12 cellular contexts compared by ENCODE assay signal in genomic region chr3:197521277-197522182, GRCh38. TPM values are rescaled to one million over a fixed set of nuclear protein-coding genes. Genes with fewer than 3 reads are reported as not detected.
DNase-seq lines count a peak whose midpoint lies in the region; ATAC-seq and TF ChIP-seq lines count a peak whose summit lies in the region.
"Had no signal": no experiment of that assay in that cellular context is flagged by ENCODE, and none has a peak within 500 bp of the region (broad histone marks: within the 10 kb centered on the region; RNA-seq: fewer than 3 reads in every experiment).

No MANE protein-coding gene starts in this region.

- no peak for DNase-seq in CD4-positive, alpha-beta memory T cell
- DNase-seq in T-cell, result no peak
- no peak for DNase-seq in epithelial cell of prostate (ENCODE audit: low read depth, low spot score)
- no peak for DNase-seq in neural crest cell (ENCODE audit: low read depth, low spot score)
- no peak for DNase-seq in NCI-H2171 (lab: John Stamatoyannopoulos, UW)
- DNase-seq in foreskin keratinocyte, result no peak
- no peak for DNase-seq in activated T-cell treated with anti-CD3 and anti-CD28 coated beads, Interleukin-2, amount 50 U/mL, for 4 hours
- DNase-seq: activated CD4-positive, alpha-beta T cell treated with anti-CD3 and anti-CD28 coated beads for 4 hours; NCI-H446; psoas muscle had no signal

- no peaks in the 10 kb centered on the region for H3K27me3 Mint-ChIP-seq in CD4-positive, alpha-beta memory T cell
- H3K27me3 Mint-ChIP-seq in T-cell (no peaks in the 10 kb centered on the region), neural crest cell (ENCODE audit: low read depth) (no peaks in the 10 kb centered on the region)
- H3K27me3 Mint-ChIP-seq in activated T-cell treated with anti-CD3 and anti-CD28 coated beads, Interleukin-2, amount 50 U/mL, for 4 hours (ENCODE audit: low read depth), result no peaks in the 10 kb centered on the region

- no peaks in the 10 kb centered on the region for H3K9me3 ChIP-seq in CD4-positive, alpha-beta memory T cell (ENCODE audit: control insufficient read depth in 1 of 2, low read length in 2 of 2)
- H3K9me3 ChIP-seq: psoas muscle, tibial nerve had no signal

- no peaks in the 10 kb centered on the region for H3K27me3 ChIP-seq in CD4-positive, alpha-beta memory T cell (ENCODE audit: insufficient read depth, low read length)
- H3K27me3 ChIP-seq in foreskin keratinocyte, result no peaks in the 10 kb centered on the region
- H3K27me3 ChIP-seq: tibial nerve had no signal

- ATAC-seq in T-cell (replicated peaks in 1 of 4), result no peak
- ATAC-seq in foreskin keratinocyte, result no peak
- no peak for ATAC-seq in GM19452 (IDR thresholded peaks at IDR 0.05; ENCODE audit: unreplicated experiment)
- no peak for ATAC-seq in activated T-cell treated with anti-CD3 and anti-CD28 coated beads, Interleukin-2, amount 50 U/mL, for 4 hours

- peaks cover 0 to 6% (median 0%) of the 10 kb centered on the region in 8 donors for H3K9me3 Mint-ChIP-seq in CD4-positive, alpha-beta memory T cell
- H3K9me3 Mint-ChIP-seq in T-cell (no peaks in the 10 kb centered on the region), neural crest cell (no peaks in the 10 kb centered on the region)
- H3K9me3 Mint-ChIP-seq in activated T-cell treated with anti-CD3 and anti-CD28 coated beads, Interleukin-2, amount 50 U/mL, for 4 hours, result no peaks in the 10 kb centered on the region

- H3K4me1 ChIP-seq in CD4-positive, alpha-beta memory T cell (ENCODE audit: insufficient read depth, low read length), result peaks cover 6% of the 10 kb centered on the region
- no peaks in the 10 kb centered on the region for H3K4me1 ChIP-seq in foreskin keratinocyte
- H3K4me1 ChIP-seq: psoas muscle had no signal

- POLR2A ChIA-PET in CD4-positive, alpha-beta memory T cell (lab: Charles Lee; ENCODE audit: partially characterized antibody), result no interaction called here
- POLR2A ChIA-PET in T-cell (lab: Charles Lee), result no interaction called here

- no peak overlapping the region for H3K4me3 ChIP-seq in CD4-positive, alpha-beta memory T cell (ENCODE audit: low read length in 2 of 2)
- H3K4me3 ChIP-seq: psoas muscle, tibial nerve had no signal

- no peaks in the 10 kb centered on the region for H3K36me3 ChIP-seq in CD4-positive, alpha-beta memory T cell (ENCODE audit: insufficient read depth, low read length)

- peak overlapping the region in 1 of 8 donors; percentile 32 for H3K4me3 Mint-ChIP-seq in CD4-positive, alpha-beta memory T cell
- H3K4me3 Mint-ChIP-seq in T-cell, result no peak overlapping the region
- no peak overlapping the region for H3K4me3 Mint-ChIP-seq in neural crest cell
- no peak overlapping the region for H3K4me3 Mint-ChIP-seq in activated T-cell treated with anti-CD3 and anti-CD28 coated beads, Interleukin-2, amount 50 U/mL, for 4 hours

- H3K27ac Mint-ChIP-seq in CD4-positive, alpha-beta memory T cell, result peak overlapping the region in 5 of 7 donors; percentile 22 to 68 (median 46)
- H3K27ac Mint-ChIP-seq in T-cell (peak overlapping the region; percentile 16 to 78), neural crest cell (ENCODE audit: unreplicated experiment) (peak overlapping the region; percentile 69)

- no peak overlapping the region for H3K27ac ChIP-seq in CD4-positive, alpha-beta memory T cell (ENCODE audit: low read depth, low read length)
- H3K27ac ChIP-seq in epithelial cell of prostate (peak overlapping the region; percentile 48), foreskin keratinocyte (no peak overlapping the region)
- H3K27ac ChIP-seq: psoas muscle had no signal

- no peak for TF ChIP-seq CTCF in neural crest cell (conservative IDR thresholded peaks at IDR 0.05)
- TF ChIP-seq CTCF in foreskin keratinocyte (conservative IDR thresholded peaks at IDR 0.05), result no peak

- intact Hi-C loops in CD4-positive, alpha-beta memory T cell (cut with micrococcal nuclease), result no loop called here

- peaks cover 20 to 39% of the 10 kb centered on the region in 2 donors for H3K36me3 Mint-ChIP-seq in CD4-positive, alpha-beta memory T cell
- peaks cover 32% of the 10 kb centered on the region for H3K36me3 Mint-ChIP-seq in T-cell
- peaks cover 8% of the 10 kb centered on the region for H3K36me3 Mint-ChIP-seq in neural crest cell (ENCODE audit: low read depth)
- H3K36me3 Mint-ChIP-seq in activated T-cell treated with anti-CD3 and anti-CD28 coated beads, Interleukin-2, amount 50 U/mL, for 4 hours (ENCODE audit: insufficient read depth), result peaks cover 10% of the 10 kb centered on the region

- peaks cover 3 to 14% (median 12%) of the 10 kb centered on the region in 4 donors for H3K4me1 Mint-ChIP-seq in CD4-positive, alpha-beta memory T cell
- H3K4me1 Mint-ChIP-seq in T-cell, result peaks cover 7 to 10% (median 9%) of the 10 kb centered on the region in 3 donors
- H3K4me1 Mint-ChIP-seq in neural crest cell, result peaks cover 31% of the 10 kb centered on the region
- H3K4me1 Mint-ChIP-seq in activated T-cell treated with anti-CD3 and anti-CD28 coated beads, Interleukin-2, amount 50 U/mL, for 4 hours (ENCODE audit: low read depth), result peaks cover 10% of the 10 kb centered on the region

- CTCF ChIA-PET in CD4-positive, alpha-beta memory T cell (lab: Charles Lee; ENCODE audit: partially characterized antibody), result no interaction called here
- CTCF ChIA-PET in T-cell (lab: Charles Lee), result interaction anchor here in 1 of 2 donors (0.9 kb wide), 1 partner anchor 10 kb away, joined by 3 read pairs; no protein-coding TSS in a partner anchor

RNA-seq across cellular contexts. Expression of gene BDH1, which starts 34.2 kb away (rescaled TPM):
- 10 to 100 TPM; 60.9 to 61.1 TPM for total RNA-seq in CD4-positive, alpha-beta memory T cell
- polyA plus RNA-seq in CD4-positive, alpha-beta memory T cell, result 10 to 100 TPM; 22.3 to 25.2 TPM
- 10 to 100 TPM; 31.1 to 74.7 (median 68.9) TPM for total RNA-seq in T-cell
- total RNA-seq in neural crest cell, result 28.7 and 32.2 TPM in 2 replicates
- 19.9 and 27.8 TPM in 2 replicates for total RNA-seq in foreskin keratinocyte
- polyA plus RNA-seq in foreskin keratinocyte, result 26.3 and 35.9 TPM in 2 replicates
- total RNA-seq in activated T-cell treated with anti-CD3 and anti-CD28 coated beads, Interleukin-2, amount 50 U/mL, for 4 hours, result 10 to 100 TPM; 70.7 to 83.8 (median 79.9) TPM
